Comparison of ENCODE assay signal across 14 cellular contexts in genomic region chr4:38046735-38047487, GRCh38.
A peak's percentile ranks its signal among the peaks of the same experiment; 100 is the strongest.
DNase-seq lines count a peak whose midpoint lies in the region; ATAC-seq and TF ChIP-seq lines count a peak whose summit lies in the region.
"Had no signal": no experiment of that assay in that cellular context is flagged by ENCODE, and none has a peak within 500 bp of the region (broad histone marks: within the 10 kb centered on the region; RNA-seq: fewer than 3 reads in every experiment).

No MANE protein-coding gene starts in this region.

- DNase-seq in GM03348 (ENCODE audit: low spot score), result peak; percentile 21
- peak; percentile 14 for DNase-seq in NCI-H2029 (lab: John Stamatoyannopoulos, UW)
- peak; percentile 21 for DNase-seq in fibroblast of gingiva (ENCODE audit: low read depth)
- DNase-seq in neuronal stem cell (ENCODE audit: low spot score), result peak; percentile 17
- no peak for DNase-seq in stomach
- no peak for DNase-seq in NCI-H526 treated with DMSO at 0.1 percent for 48 hours (lab: John Stamatoyannopoulos, UW)
- DNase-seq: CD8-positive, alpha-beta T cell; effector CD8-positive, alpha-beta T cell; hypothalamus; mucosa of descending colon; NCI-H345; RPMI8226 had no signal

- H2AFZ ChIP-seq in neuronal stem cell (ENCODE audit: low read length), result peak overlapping the region; percentile 27

- H3K79me1 ChIP-seq in neuronal stem cell (ENCODE audit: low read depth, low read length), result peaks cover 2% of the 10 kb centered on the region

- intact Hi-C loops in stomach (cut with DNase I; ENCODE audit: low total_unique reads), result no loop called here

- no peaks in the 10 kb centered on the region for H3K27me3 ChIP-seq in neuronal stem cell (ENCODE audit: control insufficient read depth in 3 of 3, insufficient read depth in 3 of 3, low read depth in 1 of 3, low read length in 3 of 3)
- H3K27me3 ChIP-seq in stomach, result no peaks in the 10 kb centered on the region

- ATAC-seq in HG03097 (IDR thresholded peaks at IDR 0.05; ENCODE audit: low FRiP score, unreplicated experiment) (no peak), HG02610 (IDR thresholded peaks at IDR 0.05; ENCODE audit: unreplicated experiment) (no peak)
- ATAC-seq: CD8-positive, alpha-beta T cell; mucosa of descending colon had no signal

- H3K9ac ChIP-seq in neuronal stem cell (ENCODE audit: low read depth, low read length, poor library complexity), result no peak overlapping the region

- H3K36me3 ChIP-seq in neuronal stem cell (replicated peaks in 1 of 2; ENCODE audit: control insufficient read depth in 2 of 2, insufficient read depth in 2 of 2, low read length in 2 of 2), result peaks cover 5 to 69% of the 10 kb centered on the region in 2 donors
- H3K36me3 ChIP-seq in stomach, result peaks cover 3 to 68% (median 57%) of the 10 kb centered on the region in 4 donors

- H2AK5ac ChIP-seq in neuronal stem cell (ENCODE audit: low read depth, low read length), result no peak overlapping the region

- H3K27ac ChIP-seq in neuronal stem cell (replicated peaks; ENCODE audit: low read length), result no peak overlapping the region
- peak overlapping the region in 1 of 5 donors; percentile 64 for H3K27ac ChIP-seq in stomach

- TF ChIP-seq EP300 in stomach (IDR thresholded peaks at IDR 0.05), result no peak

- H3K4me1 ChIP-seq in neuronal stem cell (ENCODE audit: control insufficient read depth in 2 of 2, insufficient read depth in 1 of 2, low read depth in 1 of 2, low read length in 2 of 2) (peaks cover 3 to 4% of the 10 kb centered on the region in 2 donors), stomach (peaks cover 0 to 31% (median 5%) of the 10 kb centered on the region in 4 donors)

- no peak overlapping the region for H3K4ac ChIP-seq in neuronal stem cell (ENCODE audit: low read length)

- H2BK120ac ChIP-seq in neuronal stem cell (ENCODE audit: low read depth, low read length), result no peak overlapping the region

- H2BK15ac ChIP-seq in neuronal stem cell (ENCODE audit: low read length), result no peak overlapping the region

- H3K9me3 ChIP-seq in neuronal stem cell (replicated peaks in 1 of 2; ENCODE audit: control insufficient read depth in 2 of 2, insufficient read depth in 1 of 2, low read depth in 1 of 2, low read length in 2 of 2) (no peaks in the 10 kb centered on the region), stomach (no peaks in the 10 kb centered on the region)
- H3K9me3 ChIP-seq: mucosa of descending colon had no signal

- H2BK5ac ChIP-seq in neuronal stem cell (ENCODE audit: low read length), result no peak overlapping the region

- no peak overlapping the region for H3K4me2 ChIP-seq in neuronal stem cell (ENCODE audit: insufficient read depth, low read length, poor library complexity, severe bottlenecking)

- H4K8ac ChIP-seq in neuronal stem cell (ENCODE audit: low read depth, low read length), result no peak overlapping the region

- no peak overlapping the region for H3K4me3 ChIP-seq in neuronal stem cell (ENCODE audit: low read length in 2 of 2)
- no peak overlapping the region for H3K4me3 ChIP-seq in stomach
- H3K4me3 ChIP-seq: mucosa of descending colon had no signal

- no peak for TF ChIP-seq POLR2A in stomach (IDR thresholded peaks at IDR 0.05)

- H3K14ac ChIP-seq in neuronal stem cell (ENCODE audit: low read length), result peak overlapping the region; percentile 17

- no CpG with 5 or more reads among the region's 5 CpGs for WGBS in neuronal stem cell (ENCODE audit: extremely low coverage in 2 of 2, insufficient read length in 2 of 2, insufficient replicate concordance in 1 of 2), 2 donors
- WGBS in stomach, 5 donors, result 61 to 87% (median 81%) methylated on average over 4 to 5 of the region's 5 CpGs

- no peak overlapping the region for H2BK12ac ChIP-seq in neuronal stem cell (ENCODE audit: low read length)

- TF ChIP-seq CTCF in stomach (IDR thresholded peaks at IDR 0.05), result no peak

- no peak overlapping the region for H4K91ac ChIP-seq in neuronal stem cell (ENCODE audit: low read depth, low read length, poor library complexity)

- H3K23ac ChIP-seq in neuronal stem cell (ENCODE audit: low read depth, low read length, poor library complexity), result no peak overlapping the region

- no peak overlapping the region for H3K18ac ChIP-seq in neuronal stem cell (ENCODE audit: low read length)

Comparison
In these comparisons a context has a peak if more than half of its experiments do, and no peak if none do; other contexts are left out.
1. DNase-seq: peak in GM03348 (single experiment), NCI-H2029 (single experiment), fibroblast of gingiva (single experiment) and neuronal stem cell (single experiment); none in stomach (single experiment) and NCI-H526 treated with DMSO at 0.1 percent for 48 hours (single experiment).